In genomic region chr9:92482336-92482735, GRCh38 we compare ENCODE assay signal across 10 cellular contexts. TPM values are rescaled to one million over a fixed set of nuclear protein-coding genes. Genes with fewer than 3 reads are reported as not detected.
DNase-seq lines count a peak whose midpoint lies in the region; ATAC-seq and TF ChIP-seq lines count a peak whose summit lies in the region.
"Had no signal": no experiment of that assay in that cellular context is flagged by ENCODE, and none has a peak within 500 bp of the region (broad histone marks: within the 10 kb centered on the region; RNA-seq: fewer than 3 reads in every experiment).

Gene ASPN (minus strand): TSS chr9:92482506.

- peak within 1 kb of the TSS; percentile 75 for H3K4me3 Mint-ChIP-seq in HFFc6
- no peak within 1 kb of the TSS for H3K4me3 Mint-ChIP-seq in dendritic cell treated with granulocyte-macrophage colony-stimulating factor and Interleukin-4, amounts not matched to agents 40 ng/mL and 50 ng/mL, for 4 days

- H3K27ac Mint-ChIP-seq in HFFc6: peak within 1 kb of the TSS; percentile 82
- H3K27ac Mint-ChIP-seq in dendritic cell treated with granulocyte-macrophage colony-stimulating factor and Interleukin-4, amounts not matched to agents 40 ng/mL and 50 ng/mL, for 4 days: peak within 1 kb of the TSS; percentile 24

- TF ChIP-seq CTCF in HFFc6 (IDR thresholded peaks at IDR 0.05) (no peak), thoracic aorta (IDR thresholded peaks at IDR 0.05) (no peak)

- H3K4me1 ChIP-seq in thoracic aorta (ENCODE audit: control insufficient read depth in 1 of 2, low read depth in 2 of 2): peaks cover 45 to 79% of the 10 kb centered on the region in 2 donors
- H3K4me1 ChIP-seq: parathyroid adenoma had no signal

- H3K27ac ChIP-seq in thoracic aorta: peak within 1 kb of the TSS; percentile 89 to 96
- H3K27ac ChIP-seq: parathyroid adenoma had no signal

- H3K36me3 ChIP-seq in thoracic aorta: no peaks in the 10 kb centered on the region

- H3K27me3 Mint-ChIP-seq in HFFc6 (ENCODE audit: insufficient read depth): no peaks in the 10 kb centered on the region
- H3K27me3 Mint-ChIP-seq in dendritic cell treated with granulocyte-macrophage colony-stimulating factor and Interleukin-4, amounts not matched to agents 40 ng/mL and 50 ng/mL, for 4 days: no peaks in the 10 kb centered on the region

- H3K4me1 Mint-ChIP-seq in HFFc6 (ENCODE audit: low read depth): peaks cover 58% of the 10 kb centered on the region
- H3K4me1 Mint-ChIP-seq in dendritic cell treated with granulocyte-macrophage colony-stimulating factor and Interleukin-4, amounts not matched to agents 40 ng/mL and 50 ng/mL, for 4 days (ENCODE audit: low read depth): peaks cover 18% of the 10 kb centered on the region

- no peak for ATAC-seq in thoracic aorta (ENCODE audit: insufficient number of reproducible peaks, low FRiP score, low read depth)
- ATAC-seq in HG03045 (IDR thresholded peaks at IDR 0.05; ENCODE audit: unreplicated experiment): no peak
- ATAC-seq in HG03469 (IDR thresholded peaks at IDR 0.05; ENCODE audit: unreplicated experiment): no peak

- intact Hi-C loops in dendritic cell treated with granulocyte-macrophage colony-stimulating factor and Interleukin-4, amounts not matched to agents 40 ng/mL and 50 ng/mL, for 4 days (cut with micrococcal nuclease): no loop called here

- peak within 1 kb of the TSS; percentile 37 for H3K4me3 ChIP-seq in thoracic aorta

- H3K9me3 ChIP-seq in thoracic aorta: no peaks in the 10 kb centered on the region

- DNase-seq in HFFc6 (peak; percentile 52), left kidney (ENCODE audit: low read depth, low spot score) (peak; percentile 35), thoracic aorta (ENCODE audit: low spot score) (no peak), NCI-H2081 treated with DMSO at 0.1 percent for 48 hours (lab: John Stamatoyannopoulos, UW) (no peak), NCI-H226 (no peak)
- DNase-seq: DMS 273 treated with DMSO at 0.1 percent for 48 hours had no signal

- H3K27me3 ChIP-seq in thoracic aorta (replicated peaks; ENCODE audit: insufficient read depth): no peaks in the 10 kb centered on the region

- H3K9me3 Mint-ChIP-seq in HFFc6: no peaks in the 10 kb centered on the region
- H3K9me3 Mint-ChIP-seq in dendritic cell treated with granulocyte-macrophage colony-stimulating factor and Interleukin-4, amounts not matched to agents 40 ng/mL and 50 ng/mL, for 4 days: no peaks in the 10 kb centered on the region

- H3K36me3 Mint-ChIP-seq in HFFc6 (ENCODE audit: low read depth): no peaks in the 10 kb centered on the region
- no peaks in the 10 kb centered on the region for H3K36me3 Mint-ChIP-seq in dendritic cell treated with granulocyte-macrophage colony-stimulating factor and Interleukin-4, amounts not matched to agents 40 ng/mL and 50 ng/mL, for 4 days (ENCODE audit: low read depth)

RNA-seq across cellular contexts. Expression of gene ASPN, which starts in this region (rescaled TPM):
- total RNA-seq in HFFc6 (2021; fragmentation: NEBNext Ultra II Directional; extraction: Animal tissue kit (Norgen Biotek cat#: 25700)): 1 to 10 TPM; 4.0 to 6.7 (median 4.6) TPM
- 100 to 1,000 TPM; 110 to 122 TPM for total RNA-seq in thoracic aorta

Comparison
In these comparisons a context has a peak if more than half of its experiments do, and no peak if none do; other contexts are left out.
1. RNA of gene ASPN (total RNA-seq): 110 to 122 TPM in thoracic aorta; 4.0 to 6.7 TPM in HFFc6; every median in the first group is over 10 times any median in the second.
2. DNase-seq: peak in HFFc6 (single experiment) and left kidney (single experiment); none in thoracic aorta (single experiment), NCI-H2081 treated with DMSO at 0.1 percent for 48 hours (single experiment) and NCI-H226 (single experiment).